In genomic region chr9:129177443-129177790, GRCh38 we compare ENCODE assay signal across 8 cellular contexts. TPM values are rescaled to one million over a fixed set of nuclear protein-coding genes. Genes with fewer than 3 reads are reported as not detected.
DNase-seq lines count a peak whose midpoint lies in the region; ATAC-seq and TF ChIP-seq lines count a peak whose summit lies in the region.

No MANE protein-coding gene starts in this region.

- H3K4me3 ChIP-seq in right atrium auricular region (peak overlapping the region; percentile 77 to 87), iPS-11a (ENCODE audit: low read depth, low read length) (peak overlapping the region; percentile 35)

- POLR2A ChIA-PET in activated CD4-positive, alpha-beta memory T cell treated with anti-CD3 and anti-CD28 coated beads for 36 hours (lab: Charles Lee), result interaction anchor here (1.1 to 1.7 kb wide), 6 partner anchors 38 to 447 kb away, joined by 3 to 13 read pairs (median 6); no protein-coding TSS in a partner anchor

- H3K4me1 Mint-ChIP-seq in activated CD4-positive, alpha-beta memory T cell treated with anti-CD3 and anti-CD28 coated beads for 36 hours (ENCODE audit: low read depth), result peaks cover 3% of the 10 kb centered on the region

- no peaks in the 10 kb centered on the region for H3K9me3 Mint-ChIP-seq in activated CD4-positive, alpha-beta memory T cell treated with anti-CD3 and anti-CD28 coated beads for 36 hours

- no peak for DNase-seq in right atrium auricular region (ENCODE audit: low spot score)
- no peak for DNase-seq in left cardiac atrium
- no peak for DNase-seq in activated CD4-positive, alpha-beta memory T cell treated with anti-CD3 and anti-CD28 coated beads for 36 hours
- DNase-seq in stimulated activated naive CD8-positive, alpha-beta T cell treated with anti-CD3 and anti-CD28 coated beads, Interleukin-15, Interleukin-2, amounts not matched to agents 100 U/mL and 50 U/mL, for 24 hours, result no peak
- no peak for DNase-seq in omental fat pad (ENCODE audit: low spot score)
- no peak for DNase-seq in GM19240 (ENCODE audit: insufficient read length, low spot score)

- intact Hi-C loops in left cardiac atrium (cut with DNase I), result loop anchor here (10.0 kb wide), 4 partner anchors 77 to 437 kb away; no protein-coding TSS in a partner anchor
- intact Hi-C loops in activated CD4-positive, alpha-beta memory T cell treated with anti-CD3 and anti-CD28 coated beads for 36 hours (cut with micrococcal nuclease), result loop anchor here (5.0 to 10.0 kb wide), 4 partner anchors 80 to 310 kb away; no protein-coding TSS in a partner anchor

- peak overlapping the region; percentile 89 to 96 for H3K27ac ChIP-seq in right atrium auricular region

- H3K27me3 Mint-ChIP-seq in activated CD4-positive, alpha-beta memory T cell treated with anti-CD3 and anti-CD28 coated beads for 36 hours, result peaks cover 10% of the 10 kb centered on the region

- H3K9me3 ChIP-seq in right atrium auricular region, result no peaks in the 10 kb centered on the region

- ATAC-seq in left cardiac atrium (no peak), HG03064 (IDR thresholded peaks at IDR 0.05; ENCODE audit: low read depth, unreplicated experiment) (peak; percentile 26), omental fat pad (ENCODE audit: low FRiP score) (no peak)
- ATAC-seq in stimulated activated naive CD8-positive, alpha-beta T cell treated with anti-CD3 and anti-CD28 coated beads, Interleukin-15, Interleukin-2, amounts not matched to agents 100 U/mL and 50 U/mL, for 24 hours, result peak; percentile 2

- H3K36me3 Mint-ChIP-seq in activated CD4-positive, alpha-beta memory T cell treated with anti-CD3 and anti-CD28 coated beads for 36 hours, result no peaks in the 10 kb centered on the region

- no peaks in the 10 kb centered on the region for H3K36me3 ChIP-seq in right atrium auricular region

- H3K27me3 ChIP-seq in right atrium auricular region, result no peaks in the 10 kb centered on the region

- CTCF ChIA-PET in activated CD4-positive, alpha-beta memory T cell treated with anti-CD3 and anti-CD28 coated beads for 36 hours (lab: Charles Lee), result interaction anchor here (0.8 to 2.7 kb wide), 8 partner anchors 17 to 448 kb away, joined by 3 to 21 read pairs (median 6); partner anchors contain the start of gene NTMT1

- peaks cover 0 to 45% of the 10 kb centered on the region in 2 donors for H3K4me1 ChIP-seq in right atrium auricular region

- TF ChIP-seq CTCF in right atrium auricular region (IDR thresholded peaks at IDR 0.05) (no peak), omental fat pad (IDR thresholded peaks at IDR 0.05) (no peak)

- peak overlapping the region; percentile 85 for H3K4me3 Mint-ChIP-seq in activated CD4-positive, alpha-beta memory T cell treated with anti-CD3 and anti-CD28 coated beads for 36 hours

- no peak overlapping the region for H3K27ac Mint-ChIP-seq in activated CD4-positive, alpha-beta memory T cell treated with anti-CD3 and anti-CD28 coated beads for 36 hours

RNA-seq across cellular contexts. Expression of gene IER5L, which starts 0.6 kb away (rescaled TPM):
- total RNA-seq in right atrium auricular region (10 to 100 TPM in 1 of 2 donors, 1 to 10 TPM in 1; 5.5 to 11.6 TPM), left cardiac atrium (10 to 100 TPM in 1 of 2 donors, 1 to 10 TPM in 1; 5.4 to 13.1 TPM), omental fat pad (10 to 100 TPM in 3 of 4 donors, 1 to 10 TPM in 1; 9.0 to 23.9 (median 20.2) TPM)
- 1 to 10 TPM; 1.3 to 1.5 TPM for total RNA-seq in activated CD4-positive, alpha-beta memory T cell treated with anti-CD3 and anti-CD28 coated beads for 36 hours

Comparison
In these comparisons a context has a peak if more than half of its experiments do, and no peak if none do; other contexts are left out.
1. ATAC-seq: peak in HG03064 (single experiment) and stimulated activated naive CD8-positive, alpha-beta T cell treated with anti-CD3 and anti-CD28 coated beads, Interleukin-15, Interleukin-2, amounts not matched to agents 100 U/mL and 50 U/mL, for 24 hours (single experiment); none in left cardiac atrium (0 of 2) and omental fat pad (single experiment).